Comparison of ENCODE assay signal across 29 cellular contexts in the genomic region with DNA sequence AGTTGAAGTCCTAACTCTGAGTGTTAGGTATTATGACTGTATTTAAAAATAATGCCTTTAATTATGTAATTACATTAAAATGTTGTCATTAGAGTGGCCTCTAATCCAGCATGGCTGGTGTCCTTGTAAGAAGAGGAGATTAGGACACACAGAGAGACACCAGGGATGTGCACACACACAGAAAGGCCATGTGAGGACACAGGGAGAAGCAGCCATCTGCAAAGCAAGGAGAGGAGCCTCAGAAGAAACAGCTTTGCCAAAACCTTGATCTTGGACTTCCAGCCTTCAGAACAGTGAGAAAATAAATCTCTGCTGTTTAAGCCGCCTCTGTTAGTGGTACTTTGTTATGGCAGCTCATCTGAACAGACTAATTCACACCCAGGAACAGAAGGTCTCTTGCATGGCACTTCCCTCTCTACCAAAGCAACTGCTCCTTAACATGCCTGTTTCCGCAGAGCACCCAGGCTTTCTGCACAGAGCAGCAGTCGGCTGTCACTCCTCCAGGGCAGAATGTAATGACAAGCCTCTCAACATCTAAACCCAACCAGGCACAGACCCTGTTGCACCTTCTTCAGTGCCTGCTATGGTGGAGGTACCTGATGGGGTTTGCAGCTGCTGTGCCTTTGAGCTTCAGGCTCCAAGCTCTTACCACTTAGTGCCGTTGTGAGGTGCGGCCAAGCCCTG.
DNase-seq lines count a peak whose midpoint lies in the region; ATAC-seq, FAIRE-seq and TF ChIP-seq lines count a peak whose summit lies in the region.
"Had no signal": no experiment of that assay in that cellular context is flagged by ENCODE, and none has a peak within 500 bp of the region (broad histone marks: within the 10 kb centered on the region; RNA-seq: fewer than 3 reads in every experiment).

No MANE protein-coding gene starts in this region.

- WGBS in small intestine, 3 donors: 72 to 81% (median 76%) methylated on average over 5 of the region's 5 CpGs
- WGBS in psoas muscle, 3 donors: 57 to 66% (median 58%) methylated on average over 5 of the region's 5 CpGs

- DNase-seq in BE2C: peak; percentile 10
- DNase-seq in M059J (ENCODE audit: low read depth): peak; percentile 23
- peak; percentile 34 for DNase-seq in kidney
- DNase-seq in retina: peak; percentile 25
- no peak for DNase-seq in small intestine
- DNase-seq in psoas muscle: no peak
- DNase-seq: ACHN; activated CD4-positive, alpha-beta T cell treated with anti-CD3 and anti-CD28 coated beads for 4 hours; activated naive CD4-positive, alpha-beta T cell treated with anti-CD3 and anti-CD28 coated beads, Interleukin-2, amount 50 U/mL, for 16 hours; C1 segment of cervical spinal cord; cerebellar nuclear complex; dermis blood vessel endothelial cell; DMS79 treated with DMSO at 0.1 percent for 48 hours; foreskin fibroblast; GDM1; left ventricle myocardium superior; NCI-H1694 treated with DMSO at 0.1 percent for 48 hours; NCI-H524 treated with DMSO at 0.1 percent for 48 hours; SHP77; stimulated activated naive B cell treated with anti-CD40 and anti-IgM and Interleukin-4, amounts not matched to agents 10 μg/mL and 1 μg/mL and 100 μg/mL, for 72 hours; T-helper 17 cell; uterus had no signal

- H3K27me3 ChIP-seq in BE2C (no peaks in the 10 kb centered on the region), small intestine (ENCODE audit: control insufficient read depth in 2 of 2, insufficient read depth in 2 of 2, low read length in 2 of 2) (no peaks in the 10 kb centered on the region), psoas muscle (ENCODE audit: insufficient read depth in 3 of 3, low read length in 2 of 3) (no peaks in the 10 kb centered on the region)
- H3K27me3 ChIP-seq: suprapubic skin, uterus had no signal

- H3K9me3 ChIP-seq in BE2C (no peaks in the 10 kb centered on the region; the same call in 1 of the 2 replicates), kidney (ENCODE audit: control insufficient read depth in 1 of 2, low read length in 2 of 2) (no peaks in the 10 kb centered on the region), small intestine (ENCODE audit: control insufficient read depth, low read depth) (no peaks in the 10 kb centered on the region), psoas muscle (no peaks in the 10 kb centered on the region)
- H3K9me3 ChIP-seq: prostate gland, suprapubic skin, uterus had no signal

- H3K4me1 ChIP-seq in BE2C: 0 out of 2 replicates have a peak, but pooled peaks cover 4% of the 10 kb centered on the region
- H3K4me1 ChIP-seq in kidney (ENCODE audit: control insufficient read depth in 1 of 2, insufficient read depth in 1 of 2, low read depth in 1 of 2, low read length in 2 of 2): no peaks in the 10 kb centered on the region
- H3K4me1 ChIP-seq in small intestine (ENCODE audit: control insufficient read depth in 2 of 2, insufficient read depth in 1 of 2, low read depth in 1 of 2, low read length in 1 of 2): no peaks in the 10 kb centered on the region
- no peaks in the 10 kb centered on the region for H3K4me1 ChIP-seq in psoas muscle
- H3K4me1 ChIP-seq: prostate gland, suprapubic skin, uterus had no signal

- intact Hi-C loops in kidney (cut with DNase I): no loop called here
- intact Hi-C loops in psoas muscle (cut with DNase I): no loop called here

- ATAC-seq in HG03565 (IDR thresholded peaks at IDR 0.05; ENCODE audit: unreplicated experiment): no peak
- no peak for ATAC-seq in psoas muscle
- ATAC-seq: activated T-helper 17 cell treated with anti-CD3 and anti-CD28 coated beads, Interleukin-2, amount 50 U/mL, for 72 hours; esophagus mucosa; left ventricle myocardium superior; Panc1; T-helper 17 cell had no signal

- no peak overlapping the region for H3K9ac ChIP-seq in kidney (ENCODE audit: low read length in 2 of 2)

- H3K36me3 ChIP-seq in BE2C: no peaks in the 10 kb centered on the region
- H3K36me3 ChIP-seq in kidney (ENCODE audit: control insufficient read depth in 1 of 2, insufficient read depth in 2 of 2, low read length in 2 of 2): no peaks in the 10 kb centered on the region
- no peaks in the 10 kb centered on the region for H3K36me3 ChIP-seq in small intestine (ENCODE audit: control insufficient read depth in 2 of 2, insufficient read depth in 2 of 2, low read length in 2 of 2)
- no peaks in the 10 kb centered on the region for H3K36me3 ChIP-seq in psoas muscle (ENCODE audit: insufficient read depth in 1 of 2, low read depth in 1 of 2)
- H3K36me3 ChIP-seq: prostate gland, suprapubic skin, uterus had no signal

- H3K27ac ChIP-seq in kidney (ENCODE audit: low read depth in 2 of 2, low read length in 2 of 2) (no peak overlapping the region), small intestine (ENCODE audit: low read depth in 1 of 2, low read length in 1 of 2) (no peak overlapping the region), psoas muscle (no peak overlapping the region)
- H3K27ac ChIP-seq: prostate gland, suprapubic skin, uterus had no signal

- FAIRE-seq in kidney (lab: Jason Lieb, UNC) (no peak), small intestine (lab: Jason Lieb, UNC) (no peak)
- FAIRE-seq: islet of Langerhans had no signal

- no peak overlapping the region for H3K4me3 ChIP-seq in BE2C (ENCODE audit: low read depth, low read length)
- no peak overlapping the region for H3K4me3 ChIP-seq in kidney (ENCODE audit: low read length in 2 of 2)
- H3K4me3 ChIP-seq in small intestine (ENCODE audit: low read depth in 1 of 2, low read length in 2 of 2): no peak overlapping the region
- H3K4me3 ChIP-seq in psoas muscle: no peak overlapping the region
- H3K4me3 ChIP-seq: prostate gland, suprapubic skin, uterus had no signal

- TF ChIP-seq CTCF in BE2C (IDR thresholded peaks at IDR 0.05; ENCODE audit: low read depth, low read length) (no peak), kidney (IDR thresholded peaks at IDR 0.05; ENCODE audit: borderline replicate concordance, extremely low read depth, insufficient read depth) (no peak), psoas muscle (IDR thresholded peaks at IDR 0.05) (no peak)

Comparison
In these comparisons a context has a peak if more than half of its experiments do, and no peak if none do; other contexts are left out.
1. DNase-seq: peak in BE2C (single experiment), M059J (single experiment), kidney (single experiment) and retina (single experiment); none in small intestine (single experiment) and psoas muscle (0 of 2).